ENCODE assay signal across 14 cellular contexts in genomic region chr10:132904814-132905649, GRCh38. TPM values are rescaled to one million over a fixed set of nuclear protein-coding genes. Genes with fewer than 3 reads are reported as not detected.
DNase-seq lines count a peak whose midpoint lies in the region; ATAC-seq and TF ChIP-seq lines count a peak whose summit lies in the region.
"Had no signal": no experiment of that assay in that cellular context is flagged by ENCODE, and none has a peak within 500 bp of the region (broad histone marks: within the 10 kb centered on the region; RNA-seq: fewer than 3 reads in every experiment).

No MANE protein-coding gene starts in this region.

- no peaks in the 10 kb centered on the region for H3K4me1 ChIP-seq in SJCRH30
- H3K4me1 ChIP-seq: colonic mucosa, Peyer's patch had no signal

- no peaks in the 10 kb centered on the region for H3K36me3 Mint-ChIP-seq in activated CD8-positive, alpha-beta T cell treated with anti-CD3 and anti-CD28 coated beads for 36 hours (ENCODE audit: low read depth)
- H3K36me3 Mint-ChIP-seq in activated CD8-positive, alpha-beta T cell treated with anti-CD3 and anti-CD28 coated beads, Interleukin-2, amount 10 ng/mL, durations not matched to agents 7 days and 5 days (ENCODE audit: low read depth), result no peaks in the 10 kb centered on the region
- no peaks in the 10 kb centered on the region for H3K36me3 Mint-ChIP-seq in activated CD4-positive, alpha-beta memory T cell treated with anti-CD3 and anti-CD28 coated beads, Interleukin-2, amount 10 ng/mL, durations not matched to agents 7 days and 5 days (ENCODE audit: low read depth)

- POLR2A ChIA-PET in activated CD8-positive, alpha-beta T cell treated with anti-CD3 and anti-CD28 coated beads for 36 hours (lab: Charles Lee), result interaction anchor here (0.7 kb wide), 1 partner anchor 129 kb away, joined by 3 read pairs; no protein-coding TSS in a partner anchor
- POLR2A ChIA-PET in activated CD8-positive, alpha-beta T cell treated with anti-CD3 and anti-CD28 coated beads, Interleukin-2, amount 10 ng/mL, durations not matched to agents 7 days and 5 days (lab: Charles Lee), result no interaction called here
- POLR2A ChIA-PET in activated CD4-positive, alpha-beta memory T cell treated with anti-CD3 and anti-CD28 coated beads, Interleukin-2, amount 10 ng/mL, durations not matched to agents 7 days and 5 days (lab: Charles Lee), result no interaction called here

- CTCF ChIA-PET in activated CD8-positive, alpha-beta T cell treated with anti-CD3 and anti-CD28 coated beads for 36 hours (lab: Charles Lee), result interaction anchor here (0.6 to 2.9 kb wide), 11 partner anchors 8 to 373 kb away, joined by 3 to 23 read pairs (median 3); no protein-coding TSS in a partner anchor
- CTCF ChIA-PET in activated CD8-positive, alpha-beta T cell treated with anti-CD3 and anti-CD28 coated beads, Interleukin-2, amount 10 ng/mL, durations not matched to agents 7 days and 5 days (lab: Charles Lee), result interaction anchor here (0.6 to 1.1 kb wide), 2 partner anchors 218 to 688 kb away, joined by 3 read pairs; no protein-coding TSS in a partner anchor
- CTCF ChIA-PET in activated CD4-positive, alpha-beta memory T cell treated with anti-CD3 and anti-CD28 coated beads, Interleukin-2, amount 10 ng/mL, durations not matched to agents 7 days and 5 days (lab: Charles Lee), result interaction anchor here (0.6 to 1.2 kb wide), 2 partner anchors 11 to 239 kb away, joined by 3 read pairs; no protein-coding TSS in a partner anchor

- intact Hi-C loops in activated CD8-positive, alpha-beta T cell treated with anti-CD3 and anti-CD28 coated beads for 36 hours (cut with micrococcal nuclease), result no loop called here

- no peak overlapping the region for H3K4me3 Mint-ChIP-seq in activated CD8-positive, alpha-beta T cell treated with anti-CD3 and anti-CD28 coated beads for 36 hours
- H3K4me3 Mint-ChIP-seq in activated CD8-positive, alpha-beta T cell treated with anti-CD3 and anti-CD28 coated beads, Interleukin-2, amount 10 ng/mL, durations not matched to agents 7 days and 5 days, result no peak overlapping the region
- no peak overlapping the region for H3K4me3 Mint-ChIP-seq in activated CD4-positive, alpha-beta memory T cell treated with anti-CD3 and anti-CD28 coated beads, Interleukin-2, amount 10 ng/mL, durations not matched to agents 7 days and 5 days
- H3K4me3 Mint-ChIP-seq: T-helper 1 cell treated with Interleukin-12 subunit alpha and Interleukin-12 subunit beta and Interleukin-4 antibody, amounts not matched to agents 30 μg/mL and 1 μg/mL, for 36 hours had no signal

- H3K9me3 Mint-ChIP-seq in activated CD8-positive, alpha-beta T cell treated with anti-CD3 and anti-CD28 coated beads for 36 hours, result peaks cover 5% of the 10 kb centered on the region
- no peaks in the 10 kb centered on the region for H3K9me3 Mint-ChIP-seq in activated CD8-positive, alpha-beta T cell treated with anti-CD3 and anti-CD28 coated beads, Interleukin-2, amount 10 ng/mL, durations not matched to agents 7 days and 5 days (ENCODE audit: insufficient read depth)
- no peaks in the 10 kb centered on the region for H3K9me3 Mint-ChIP-seq in activated CD4-positive, alpha-beta memory T cell treated with anti-CD3 and anti-CD28 coated beads, Interleukin-2, amount 10 ng/mL, durations not matched to agents 7 days and 5 days
- H3K9me3 Mint-ChIP-seq: T-helper 1 cell treated with Interleukin-12 subunit alpha and Interleukin-12 subunit beta and Interleukin-4 antibody, amounts not matched to agents 30 μg/mL and 1 μg/mL, for 36 hours had no signal

- no peak overlapping the region for H3K4me3 ChIP-seq in SJCRH30
- H3K4me3 ChIP-seq: colonic mucosa, Peyer's patch, skin epidermis had no signal

- no peaks in the 10 kb centered on the region for H3K9me3 ChIP-seq in SJCRH30 (replicated peaks)
- H3K9me3 ChIP-seq: colonic mucosa, Peyer's patch had no signal

- no peak overlapping the region for H3K27ac ChIP-seq in SJCRH30
- H3K27ac ChIP-seq: colonic mucosa, HL-60, Peyer's patch had no signal

- no peaks in the 10 kb centered on the region for H3K36me3 ChIP-seq in SJCRH30
- H3K36me3 ChIP-seq: colonic mucosa, Peyer's patch had no signal

- H3K27me3 Mint-ChIP-seq in activated CD8-positive, alpha-beta T cell treated with anti-CD3 and anti-CD28 coated beads for 36 hours, result peaks cover 9% of the 10 kb centered on the region
- no peaks in the 10 kb centered on the region for H3K27me3 Mint-ChIP-seq in activated CD8-positive, alpha-beta T cell treated with anti-CD3 and anti-CD28 coated beads, Interleukin-2, amount 10 ng/mL, durations not matched to agents 7 days and 5 days (ENCODE audit: low read depth)
- H3K27me3 Mint-ChIP-seq in activated CD4-positive, alpha-beta memory T cell treated with anti-CD3 and anti-CD28 coated beads, Interleukin-2, amount 10 ng/mL, durations not matched to agents 7 days and 5 days, result peaks cover 8% of the 10 kb centered on the region

- H3K27me3 ChIP-seq in SJCRH30, result no peaks in the 10 kb centered on the region
- H3K27me3 ChIP-seq: colonic mucosa, Peyer's patch had no signal

- TF ChIP-seq CTCF in activated CD8-positive, alpha-beta T cell treated with anti-CD3 and anti-CD28 coated beads for 36 hours (IDR thresholded peaks at IDR 0.05), result no peak

- ATAC-seq in activated CD8-positive, alpha-beta T cell treated with anti-CD3 and anti-CD28 coated beads for 36 hours, result peak; percentile 84
- no peak for ATAC-seq in activated CD8-positive, alpha-beta T cell treated with anti-CD3 and anti-CD28 coated beads, Interleukin-2, amount 10 ng/mL, durations not matched to agents 7 days and 5 days
- ATAC-seq in esophagus mucosa, result peak; percentile 40

- DNase-seq in activated CD8-positive, alpha-beta T cell treated with anti-CD3 and anti-CD28 coated beads for 36 hours, result peak; percentile 84
- DNase-seq in activated CD8-positive, alpha-beta T cell treated with anti-CD3 and anti-CD28 coated beads, Interleukin-2, amount 10 ng/mL, durations not matched to agents 7 days and 5 days, result no peak
- peak; percentile 27 for DNase-seq in activated CD4-positive, alpha-beta memory T cell treated with anti-CD3 and anti-CD28 coated beads, Interleukin-2, amount 10 ng/mL, durations not matched to agents 7 days and 5 days
- DNase-seq in stimulated activated CD8-positive, alpha-beta memory T cell treated with anti-CD3 and anti-CD28 coated beads, Interleukin-4, amount 100 ng/mL, for 24 hours (ENCODE audit: low read depth), result peak; percentile 19
- DNase-seq in NCI-H2107 treated with DMSO at 0.1 percent for 48 hours (lab: John Stamatoyannopoulos, UW; ENCODE audit: unreplicated experiment), result no peak
- DNase-seq in SJCRH30, result no peak
- DNase-seq in NCI-H69 (lab: John Stamatoyannopoulos, UW), result no peak
- DNase-seq: colonic mucosa, NCI-H146 had no signal

- H3K4me1 Mint-ChIP-seq in activated CD8-positive, alpha-beta T cell treated with anti-CD3 and anti-CD28 coated beads for 36 hours (ENCODE audit: low read depth), result peaks cover 15% of the 10 kb centered on the region
- H3K4me1 Mint-ChIP-seq in activated CD8-positive, alpha-beta T cell treated with anti-CD3 and anti-CD28 coated beads, Interleukin-2, amount 10 ng/mL, durations not matched to agents 7 days and 5 days (ENCODE audit: low read depth), result peaks cover 10% of the 10 kb centered on the region
- H3K4me1 Mint-ChIP-seq in activated CD4-positive, alpha-beta memory T cell treated with anti-CD3 and anti-CD28 coated beads, Interleukin-2, amount 10 ng/mL, durations not matched to agents 7 days and 5 days, result peaks cover 12% of the 10 kb centered on the region

- H3K27ac Mint-ChIP-seq in activated CD8-positive, alpha-beta T cell treated with anti-CD3 and anti-CD28 coated beads for 36 hours, result peak overlapping the region; percentile 5
- no peak overlapping the region for H3K27ac Mint-ChIP-seq in activated CD8-positive, alpha-beta T cell treated with anti-CD3 and anti-CD28 coated beads, Interleukin-2, amount 10 ng/mL, durations not matched to agents 7 days and 5 days
- H3K27ac Mint-ChIP-seq in activated CD4-positive, alpha-beta memory T cell treated with anti-CD3 and anti-CD28 coated beads, Interleukin-2, amount 10 ng/mL, durations not matched to agents 7 days and 5 days, result no peak overlapping the region
- H3K27ac Mint-ChIP-seq: T-helper 1 cell treated with Interleukin-12 subunit alpha and Interleukin-12 subunit beta and Interleukin-4 antibody, amounts not matched to agents 30 μg/mL and 1 μg/mL, for 36 hours had no signal

RNA-seq across cellular contexts. Expression of gene CFAP46, which starts 37.3 kb away (rescaled TPM):
- under 1 TPM in 1 of 2 experiments, not detected in 1; 0.34 TPM for total RNA-seq in activated CD8-positive, alpha-beta T cell treated with anti-CD3 and anti-CD28 coated beads for 36 hours
- total RNA-seq in activated CD8-positive, alpha-beta T cell treated with anti-CD3 and anti-CD28 coated beads, Interleukin-2, amount 10 ng/mL, durations not matched to agents 7 days and 5 days, result not detected
- not detected for total RNA-seq in activated CD4-positive, alpha-beta memory T cell treated with anti-CD3 and anti-CD28 coated beads, Interleukin-2, amount 10 ng/mL, durations not matched to agents 7 days and 5 days
- total RNA-seq in esophagus mucosa, result 0.64 TPM
- 1.1 and 1.7 TPM in 2 replicates for total RNA-seq in SJCRH30 (2014; rRNA removed; shearing (Covaris generic))
- total RNA-seq: Peyer's patch had no signal

Comparison
In these comparisons a context has a peak if more than half of its experiments do, and no peak if none do; other contexts are left out.
1. DNase-seq: peak in activated CD8-positive, alpha-beta T cell treated with anti-CD3 and anti-CD28 coated beads for 36 hours (single experiment), activated CD4-positive, alpha-beta memory T cell treated with anti-CD3 and anti-CD28 coated beads, Interleukin-2, amount 10 ng/mL, durations not matched to agents 7 days and 5 days (single experiment) and stimulated activated CD8-positive, alpha-beta memory T cell treated with anti-CD3 and anti-CD28 coated beads, Interleukin-4, amount 100 ng/mL, for 24 hours (single experiment); none in activated CD8-positive, alpha-beta T cell treated with anti-CD3 and anti-CD28 coated beads, Interleukin-2, amount 10 ng/mL, durations not matched to agents 7 days and 5 days (single experiment), NCI-H2107 treated with DMSO at 0.1 percent for 48 hours (single experiment), SJCRH30 (0 of 2) and NCI-H69 (single experiment).